Comparison of ENCODE assay signal across 1 cellular context in the genomic region with DNA sequence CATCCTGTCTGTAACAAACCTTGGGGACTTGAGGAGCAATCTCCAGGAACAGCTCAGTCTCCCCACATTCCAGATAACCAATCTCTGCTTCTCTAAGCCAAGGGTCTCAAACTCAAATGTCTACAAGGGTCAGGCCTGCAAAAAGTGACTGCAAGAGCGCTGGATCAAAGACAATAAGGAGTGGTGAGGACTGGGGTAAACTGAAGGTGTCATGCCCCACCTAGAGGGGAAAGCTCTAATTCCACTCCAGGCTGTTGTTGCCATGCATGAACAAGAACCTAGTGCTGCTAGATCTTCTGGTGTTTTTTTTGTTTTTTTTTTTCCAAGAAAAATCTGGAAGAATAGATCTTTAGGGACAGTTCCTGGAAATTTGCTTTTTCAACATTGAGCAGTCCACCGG.
TF ChIP-seq lines count a peak whose summit lies in the region.

No MANE protein-coding gene starts in this region.

TF ChIP-seq in H1, 55 proteins besides CTCF, POLR2A, EP300 and RAD21:
- TF ChIP-seq NANOG (IDR thresholded peaks at IDR 0.05; ENCODE audit: insufficient read depth, low read depth, low read length, poor library complexity, severe bottlenecking) (no peak), BRCA1 (IDR thresholded peaks at IDR 0.05; ENCODE audit: low read depth, low read length) (no peak), SP2 (IDR thresholded peaks at IDR 0.05; ENCODE audit: low read length) (no peak)
